9 cellular contexts compared by ENCODE assay signal in the genomic region with DNA sequence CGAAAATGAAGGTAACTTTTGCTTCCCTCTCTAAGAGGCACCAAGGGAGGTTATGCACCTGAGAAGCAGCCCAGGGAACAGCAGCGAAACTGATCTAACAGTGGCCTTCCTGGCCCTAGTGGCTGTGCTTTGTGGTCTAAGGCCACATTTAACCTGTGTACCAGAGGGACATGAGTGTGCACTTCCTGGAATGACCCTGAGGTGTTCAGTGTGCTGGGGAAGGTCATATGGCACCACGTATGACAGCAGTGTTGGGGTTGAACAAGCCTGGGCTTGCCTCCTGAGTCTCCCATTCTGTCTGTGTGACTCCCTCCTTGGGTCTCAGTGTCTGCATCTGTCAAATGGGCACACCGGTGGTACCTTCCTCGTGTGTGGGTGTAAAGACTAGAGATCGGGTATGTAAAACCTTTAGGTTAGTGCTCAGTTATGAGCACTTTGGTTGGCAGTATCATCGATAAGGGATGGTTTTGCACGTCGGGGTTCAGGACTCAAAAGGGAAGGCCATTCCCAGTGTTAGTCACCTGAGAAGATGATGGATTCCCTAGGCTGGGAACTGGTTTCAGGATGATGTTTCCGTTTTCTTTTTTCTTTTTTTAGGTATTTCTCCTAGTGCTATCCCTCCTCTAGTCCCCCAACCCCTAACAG. TPM values are rescaled to one million over a fixed set of nuclear protein-coding genes. Genes with fewer than 3 reads are reported as not detected.
DNase-seq lines count a peak whose midpoint lies in the region; ATAC-seq lines count a peak whose summit lies in the region.
"Had no signal": no experiment of that assay in that cellular context is flagged by ENCODE, and none has a peak within 500 bp of the region (broad histone marks: within the 10 kb centered on the region; RNA-seq: fewer than 3 reads in every experiment).

No MANE protein-coding gene starts in this region.

- DNase-seq in left colon (peak in 1 of 2 donors; percentile 31), pons (ENCODE audit: low spot score) (no peak), NCI-H226 (no peak), NCI-H1417 treated with DMSO at 0.1 percent for 48 hours (lab: John Stamatoyannopoulos, UW) (no peak), NCI-H526 treated with DMSO at 0.1 percent for 48 hours (lab: John Stamatoyannopoulos, UW) (no peak)
- DNase-seq: T-helper 2 cell had no signal

- intact Hi-C loops in left colon (cut with DNase I, micrococcal nuclease) = no loop called here

- peak; percentile 37 for ATAC-seq in GM18511 (IDR thresholded peaks at IDR 0.05; ENCODE audit: unreplicated experiment)
- ATAC-seq in GM21447 (IDR thresholded peaks at IDR 0.05; ENCODE audit: unreplicated experiment) = peak; percentile 36
- peak; percentile 44 for ATAC-seq in HG03432 (IDR thresholded peaks at IDR 0.05; ENCODE audit: unreplicated experiment)
- peak; percentile 27 for ATAC-seq in left colon

RNA-seq across cellular contexts. Expression of a gene that starts 31.9 kb away (rescaled TPM):
- total RNA-seq in left colon = 10 to 100 TPM; 16.7 to 20.0 TPM
